8 cellular contexts compared by ENCODE assay signal in the genomic region with DNA sequence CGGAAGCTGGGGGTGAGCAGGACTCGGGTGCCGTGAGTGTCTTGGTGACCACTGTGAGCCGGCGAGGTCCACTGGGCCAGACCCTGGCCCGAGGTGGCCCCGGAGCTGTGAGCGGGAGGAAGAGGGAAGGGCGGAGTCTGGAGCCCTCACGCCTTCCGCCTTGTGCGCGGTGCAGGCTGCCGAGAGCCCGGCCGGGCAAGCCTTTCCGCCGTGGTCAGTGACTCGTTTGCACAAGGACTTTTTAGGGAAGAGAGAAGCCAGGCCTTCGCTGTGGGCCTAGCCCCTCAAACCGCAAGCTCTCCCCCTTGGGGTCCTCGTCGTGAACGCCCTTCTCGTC.
DNase-seq lines count a peak whose midpoint lies in the region; ATAC-seq and TF ChIP-seq lines count a peak whose summit lies in the region.

No MANE protein-coding gene starts in this region.

- peaks cover 22% of the 10 kb centered on the region for H3K27me3 ChIP-seq in neuron (ENCODE audit: insufficient read depth, low read length)

- H2AFZ ChIP-seq in neuron (ENCODE audit: low read depth, low read length), result peak overlapping the region; percentile 84

- DNase-seq in AG08396 (ENCODE audit: low spot score) (peak; percentile 73), activated T-cell treated with anti-CD3 and anti-CD28 coated beads for 4 hours (peak; percentile 14), foreskin fibroblast (peak; percentile 28 to 69), NCI-H187 (lab: John Stamatoyannopoulos, UW) (no peak), SIG-M5 treated with dmso at 0.1 percent for 504 hours (lab: John Stamatoyannopoulos, UW; ENCODE audit: unreplicated experiment) (no peak)

- no peaks in the 10 kb centered on the region for H3K9me3 ChIP-seq in neuron (ENCODE audit: low read length)

- H3K36me3 ChIP-seq in neuron (ENCODE audit: insufficient read depth, low read length), result no peaks in the 10 kb centered on the region

- TF ChIP-seq CTCF in foreskin fibroblast (IDR thresholded peaks at IDR 0.05; ENCODE audit: low read depth, low read length), result no peak

- no peaks in the 10 kb centered on the region for H3K4me1 ChIP-seq in neuron (ENCODE audit: insufficient read depth, low read length)

- H3K4me3 ChIP-seq in foreskin fibroblast (ENCODE audit: low read depth in 1 of 2, low read length in 2 of 2) (peak overlapping the region; percentile 45 to 47), neuron (ENCODE audit: low read length) (peak overlapping the region; percentile 41)

- ATAC-seq in GM18511 (IDR thresholded peaks at IDR 0.05; ENCODE audit: unreplicated experiment) (peak; percentile 55), HG03432 (IDR thresholded peaks at IDR 0.05; ENCODE audit: unreplicated experiment) (peak; percentile 47)

Comparison
In these comparisons a context has a peak if more than half of its experiments do, and no peak if none do; other contexts are left out.
1. DNase-seq: peak in AG08396 (single experiment), activated T-cell treated with anti-CD3 and anti-CD28 coated beads for 4 hours (single experiment) and foreskin fibroblast (2 of 2); none in NCI-H187 (0 of 2) and SIG-M5 treated with dmso at 0.1 percent for 504 hours (single experiment).